In genomic region chrX:104136241-104137019, GRCh38 we compare ENCODE assay signal across 7 cellular contexts. TPM values are rescaled to one million over a fixed set of nuclear protein-coding genes. Genes with fewer than 3 reads are reported as not detected.
DNase-seq lines count a peak whose midpoint lies in the region; ATAC-seq and TF ChIP-seq lines count a peak whose summit lies in the region.

No MANE protein-coding gene starts in this region.

- ATAC-seq in HG02571 (IDR thresholded peaks at IDR 0.05; ENCODE audit: unreplicated experiment): peak; percentile 80
- ATAC-seq in SK-N-SH treated with all-trans-retinoic acid at 6 μM for 48 hours: peak; percentile 100
- ATAC-seq in heart right ventricle: peak; percentile 83 to 95 (median 90)
- ATAC-seq in psoas muscle: peak; percentile 77 to 97 (median 87)

- H3K4me1 ChIP-seq in heart right ventricle (peaks cover 0 to 11% (median 0%) of the 10 kb centered on the region in 9 donors), psoas muscle (no peaks in the 10 kb centered on the region)

- intact Hi-C loops in heart right ventricle (cut with DNase I): loop anchor here in 6 of 10 donors (1.0 to 10.0 kb wide), 5 partner anchors 38 to 292 kb away; no protein-coding TSS in a partner anchor
- intact Hi-C loops in psoas muscle (cut with DNase I): loop anchor here in 1 of 2 donors (10.0 kb wide), 1 partner anchor 292 kb away; no protein-coding TSS in a partner anchor

- H3K4me3 ChIP-seq in GM12875 (ENCODE audit: low read depth, low read length) (no peak overlapping the region), heart right ventricle (peak overlapping the region in 8 of 10 donors; percentile 20 to 57 (median 48)), psoas muscle (peak overlapping the region; percentile 53)

- DNase-seq in NCI-H1048 (lab: John Stamatoyannopoulos, UW) (peak; percentile 75), amniotic stem cell (lab: John Stamatoyannopoulos, UW) (peak; percentile 44), heart right ventricle (peak in 1 of 2 donors; percentile 76), psoas muscle (peak; percentile 23 to 54)

- peak; percentile 71 for TF ChIP-seq CTCF in GM12875 (IDR thresholded peaks at IDR 0.05; ENCODE audit: borderline replicate concordance, insufficient read depth, low read depth, low read length)
- peak; percentile 44 to 82 (median 71) for TF ChIP-seq CTCF in heart right ventricle (IDR thresholded peaks at IDR 0.05)
- TF ChIP-seq CTCF in psoas muscle (IDR thresholded peaks at IDR 0.05): peak; percentile 81

- H3K36me3 ChIP-seq in heart right ventricle (no peaks in the 10 kb centered on the region), psoas muscle (ENCODE audit: insufficient read depth in 1 of 2, low read depth in 1 of 2) (no peaks in the 10 kb centered on the region)

- 20 to 21% methylated on average over 10 of the region's 10 CpGs for WGBS in heart right ventricle, 2 donors
- 20 to 24% (median 21%) methylated on average over 10 of the region's 10 CpGs for WGBS in psoas muscle, 3 donors

- peak overlapping the region in 1 of 10 donors; percentile 71 for H3K27ac ChIP-seq in heart right ventricle
- no peak overlapping the region for H3K27ac ChIP-seq in psoas muscle

- H3K9me3 ChIP-seq in heart right ventricle: no peaks in the 10 kb centered on the region
- no peaks in the 10 kb centered on the region for H3K9me3 ChIP-seq in psoas muscle

- peaks cover 0 to 25% (median 0%) of the 10 kb centered on the region in 7 donors for H3K27me3 ChIP-seq in heart right ventricle
- peaks cover 0 to 12% (median 0%) of the 10 kb centered on the region in 3 donors for H3K27me3 ChIP-seq in psoas muscle (ENCODE audit: insufficient read depth in 3 of 3, low read length in 2 of 3)

TF ChIP-seq in SK-N-SH treated with all-trans-retinoic acid at 6 μM for 48 hours, 23 proteins besides CTCF, POLR2A, EP300 and RAD21:
- TF ChIP-seq BACH2 (CRISPR knock-in tag; IDR thresholded peaks at IDR 0.05; ENCODE audit: borderline replicate concordance): no peak
- TF ChIP-seq, protein P1, sequence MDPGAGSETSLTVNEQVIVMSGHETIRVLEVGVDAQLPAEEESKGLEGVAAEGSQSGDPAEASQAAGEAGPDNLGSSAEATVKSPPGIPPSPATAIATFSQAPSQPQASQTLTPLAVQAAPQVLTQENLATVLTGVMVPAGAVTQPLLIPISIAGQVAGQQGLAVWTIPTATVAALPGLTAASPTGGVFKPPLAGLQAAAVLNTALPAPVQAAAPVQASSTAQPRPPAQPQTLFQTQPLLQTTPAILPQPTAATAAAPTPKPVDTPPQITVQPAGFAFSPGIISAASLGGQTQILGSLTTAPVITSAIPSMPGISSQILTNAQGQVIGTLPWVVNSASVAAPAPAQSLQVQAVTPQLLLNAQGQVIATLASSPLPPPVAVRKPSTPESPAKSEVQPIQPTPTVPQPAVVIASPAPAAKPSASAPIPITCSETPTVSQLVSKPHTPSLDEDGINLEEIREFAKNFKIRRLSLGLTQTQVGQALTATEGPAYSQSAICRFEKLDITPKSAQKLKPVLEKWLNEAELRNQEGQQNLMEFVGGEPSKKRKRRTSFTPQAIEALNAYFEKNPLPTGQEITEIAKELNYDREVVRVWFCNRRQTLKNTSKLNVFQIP (CRISPR knock-in tag; IDR thresholded peaks at IDR 0.05; ENCODE audit: borderline replicate concordance, low read depth): no peak
- no peak for TF ChIP-seq TOX (CRISPR knock-in tag; IDR thresholded peaks at IDR 0.05; ENCODE audit: borderline replicate concordance)
- no peak for TF ChIP-seq TCF4 (CRISPR knock-in tag; IDR thresholded peaks at IDR 0.05; ENCODE audit: borderline replicate concordance)
- TF ChIP-seq ZC3H10 (CRISPR knock-in tag; IDR thresholded peaks at IDR 0.05): no peak
- TF ChIP-seq ESRRG (CRISPR knock-in tag; IDR thresholded peaks at IDR 0.05): no peak
- TF ChIP-seq ZNF565 (CRISPR knock-in tag; conservative IDR thresholded peaks at IDR 0.05; ENCODE audit: low read depth): no peak
- no peak for TF ChIP-seq ISL1 (CRISPR knock-in tag; IDR thresholded peaks at IDR 0.05)
- TF ChIP-seq CSDC2 (CRISPR knock-in tag; IDR thresholded peaks at IDR 0.05): no peak
- no peak for TF ChIP-seq ZNF70 (CRISPR knock-in tag; IDR thresholded peaks at IDR 0.05)
- TF ChIP-seq ZFP3 (CRISPR knock-in tag; IDR thresholded peaks at IDR 0.05): no peak
- TF ChIP-seq OSR1 (CRISPR knock-in tag; IDR thresholded peaks at IDR 0.05): no peak
- TF ChIP-seq ZFP30 (CRISPR knock-in tag; IDR thresholded peaks at IDR 0.05): no peak
- TF ChIP-seq PATZ1 (CRISPR knock-in tag; IDR thresholded peaks at IDR 0.05; ENCODE audit: borderline replicate concordance): no peak
- no peak for TF ChIP-seq ZNF8 (CRISPR knock-in tag; IDR thresholded peaks at IDR 0.05)
- no peak for TF ChIP-seq PPARA (CRISPR knock-in tag; IDR thresholded peaks at IDR 0.05; ENCODE audit: borderline replicate concordance)
- TF ChIP-seq TSHZ2 (CRISPR knock-in tag; IDR thresholded peaks at IDR 0.05): no peak
- TF ChIP-seq ARNTL (CRISPR knock-in tag; IDR thresholded peaks at IDR 0.05; ENCODE audit: borderline replicate concordance, low read depth): no peak
- no peak for TF ChIP-seq RARB (CRISPR knock-in tag; IDR thresholded peaks at IDR 0.05)
- TF ChIP-seq SNAI2 (CRISPR knock-in tag; IDR thresholded peaks at IDR 0.05): no peak

RNA-seq across cellular contexts. Expression of gene SLC25A53, which starts 20.4 kb away (rescaled TPM):
- total RNA-seq in heart right ventricle (10 to 100 TPM; 10.8 to 15.6 (median 11.6) TPM), psoas muscle (1 to 10 TPM; 4.9 to 8.3 (median 5.1) TPM)
- polyA plus RNA-seq in heart right ventricle (1 to 10 TPM; 4.2 to 5.6 TPM), psoas muscle (10 to 100 TPM in 1 of 3 donors, 1 to 10 TPM in 2; 3.2 to 11.0 (median 6.5) TPM)

RNA-seq across cellular contexts. Expression of gene ZCCHC18, which starts 24.1 kb away (rescaled TPM):
- 1 to 10 TPM in 3 of 10 donors, under 1 TPM in 6, not detected in 1; 0.38 to 1.7 (median 0.52) TPM for total RNA-seq in heart right ventricle
- polyA plus RNA-seq in heart right ventricle: under 1 TPM; 0.48 to 0.80 TPM
- total RNA-seq in psoas muscle: under 1 TPM in 2 of 4 donors, not detected in 2; 0.07 to 0.13 TPM
- polyA plus RNA-seq in psoas muscle: under 1 TPM; 0.05 to 0.11 (median 0.08) TPM

RNA-seq across cellular contexts. Expression of gene FAM199X, which starts 29.8 kb away (rescaled TPM):
- total RNA-seq in heart right ventricle: 10 to 100 TPM; 10.5 to 12.8 (median 11.1) TPM
- 1 to 10 TPM; 4.2 to 8.5 TPM for polyA plus RNA-seq in heart right ventricle
- 10 to 100 TPM; 12.0 to 17.1 (median 14.6) TPM for total RNA-seq in psoas muscle
- 10 to 100 TPM in 1 of 3 donors, 1 to 10 TPM in 2; 6.1 to 16.5 (median 7.3) TPM for polyA plus RNA-seq in psoas muscle
